ENCODE assay signal across 16 cellular contexts in the genomic region with DNA sequence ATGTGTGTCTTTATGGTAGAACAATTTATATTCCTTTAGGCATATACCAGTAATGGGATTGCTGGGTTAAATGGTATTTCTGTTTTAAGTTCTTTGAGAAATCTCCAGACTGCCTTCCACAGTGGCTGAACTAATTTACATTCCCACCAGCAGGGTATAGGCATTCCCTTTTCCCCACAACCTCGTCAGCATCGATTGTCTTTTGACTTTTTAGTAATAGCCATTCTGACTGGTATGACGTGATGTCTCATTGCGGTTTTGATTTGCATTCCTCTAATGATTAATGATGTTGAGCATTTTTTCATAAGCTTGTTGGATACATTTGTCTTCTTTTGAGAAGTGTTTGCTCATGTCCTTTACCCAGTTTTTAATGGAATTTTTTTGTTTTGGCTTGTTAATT. TPM values are rescaled to one million over a fixed set of nuclear protein-coding genes. Genes with fewer than 3 reads are reported as not detected.
DNase-seq lines count a peak whose midpoint lies in the region; ATAC-seq, FAIRE-seq and TF ChIP-seq lines count a peak whose summit lies in the region.
"Had no signal": no experiment of that assay in that cellular context is flagged by ENCODE, and none has a peak within 500 bp of the region (broad histone marks: within the 10 kb centered on the region; RNA-seq: fewer than 3 reads in every experiment).

No MANE protein-coding gene starts in this region.

- H3K36me3 ChIP-seq in Karpas-422 (ENCODE audit: insufficient read depth, low read length) (no peaks in the 10 kb centered on the region), keratinocyte (ENCODE audit: control insufficient read depth in 2 of 2, extremely low read depth in 1 of 2, insufficient read depth in 2 of 2, low read length in 2 of 2) (no peaks in the 10 kb centered on the region), transverse colon (no peaks in the 10 kb centered on the region)
- H3K36me3 ChIP-seq: BLaER1 treated with 17β-estradiol and CSF1 and Interleukin-3, amounts not matched to agents 10 nM and 100 nM; SJSA1 had no signal

- H3K36me3 Mint-ChIP-seq in activated T-cell treated with anti-CD3 and anti-CD28 coated beads, Interleukin-2, amount 50 U/mL, for 4 hours (ENCODE audit: insufficient read depth), result no peaks in the 10 kb centered on the region
- no peaks in the 10 kb centered on the region for H3K36me3 Mint-ChIP-seq in activated naive CD4-positive, alpha-beta T cell treated with anti-CD3 and anti-CD28 coated beads, Interleukin-2, amount 50 U/mL, for 72 hours
- H3K36me3 Mint-ChIP-seq: activated naive CD8-positive, alpha-beta T cell treated with anti-CD3 and anti-CD28 coated beads, Interleukin-2, amount 10 ng/mL, durations not matched to agents 7 days and 5 days; natural killer cell treated with Interleukin-12 subunit alpha and Interleukin-12 subunit beta and Interleukin-15 and Interleukin-18, amount 100 ng/mL, for 72 hours had no signal

- H3K9me3 ChIP-seq in Karpas-422 (ENCODE audit: low read length), result no peaks in the 10 kb centered on the region
- H3K9me3 ChIP-seq in keratinocyte (ENCODE audit: control insufficient read depth, low read depth, low read length), result no peaks in the 10 kb centered on the region
- H3K9me3 ChIP-seq in transverse colon, result no peaks in the 10 kb centered on the region
- H3K9me3 ChIP-seq: BLaER1 treated with 17β-estradiol and CSF1 and Interleukin-3, amounts not matched to agents 10 nM and 100 nM had no signal

- H3K4me1 ChIP-seq in Karpas-422 (ENCODE audit: low read length), result peaks cover 8% of the 10 kb centered on the region
- H3K4me1 ChIP-seq in keratinocyte (ENCODE audit: control insufficient read depth, extremely low read depth, insufficient read depth, low read length), result peaks cover 9% of the 10 kb centered on the region
- H3K4me1 ChIP-seq in transverse colon, result peaks cover 0 to 8% (median 0%) of the 10 kb centered on the region in 4 donors

- H3K4me2 ChIP-seq in Karpas-422 (ENCODE audit: low read depth, low read length, poor library complexity, severe bottlenecking) (no peak overlapping the region), keratinocyte (ENCODE audit: control insufficient read depth, extremely low read depth, insufficient read depth, low read depth, low read length) (no peak overlapping the region)
- H3K4me2 ChIP-seq: BLaER1 treated with 17β-estradiol and CSF1 and Interleukin-3, amounts not matched to agents 10 nM and 100 nM had no signal

- no peaks in the 10 kb centered on the region for H3K27me3 ChIP-seq in Karpas-422 (ENCODE audit: low read length)
- H3K27me3 ChIP-seq in keratinocyte (ENCODE audit: control insufficient read depth, extremely low read depth, insufficient read depth, low read length), result no peaks in the 10 kb centered on the region
- H3K27me3 ChIP-seq in transverse colon, result no peaks in the 10 kb centered on the region
- H3K27me3 ChIP-seq: BLaER1 treated with 17β-estradiol and CSF1 and Interleukin-3, amounts not matched to agents 10 nM and 100 nM; SJSA1 had no signal

- 73 to 95% methylated on average over 2 to 4 of the region's 4 CpGs for WGBS in transverse colon (ENCODE audit: low coverage in 1 of 2), 2 donors

- H4K20me1 ChIP-seq in Karpas-422 (ENCODE audit: insufficient read depth, low read depth, low read length) (no peaks in the 10 kb centered on the region), keratinocyte (ENCODE audit: control insufficient read depth, extremely low read depth, insufficient read depth, low read length) (no peaks in the 10 kb centered on the region)
- H4K20me1 ChIP-seq: BLaER1 treated with 17β-estradiol and CSF1 and Interleukin-3, amounts not matched to agents 10 nM and 100 nM had no signal

- FAIRE-seq in keratinocyte (lab: Jason Lieb, UNC), result peak; percentile 84
- FAIRE-seq: endometrium had no signal

- no peak for TF ChIP-seq POLR2A in transverse colon (IDR thresholded peaks at IDR 0.05)

- H3K9me1 ChIP-seq in keratinocyte (ENCODE audit: control insufficient read depth, extremely low read depth, insufficient read depth, low read length), result no peaks in the 10 kb centered on the region

- H3K9ac ChIP-seq in Karpas-422 (ENCODE audit: low read length) (no peak overlapping the region), keratinocyte (ENCODE audit: control insufficient read depth, extremely low read depth, insufficient read depth, low read length) (no peak overlapping the region)
- H3K9ac ChIP-seq: BLaER1 treated with 17β-estradiol and CSF1 and Interleukin-3, amounts not matched to agents 10 nM and 100 nM had no signal

- peak in 2 of 3 experiments; percentile 36 to 41 for TF ChIP-seq CTCF in keratinocyte (optimal IDR thresholded peaks at IDR 0.05 in 1 of 3, IDR thresholded peaks at IDR 0.05 in 1 of 3, conservative IDR thresholded peaks at IDR 0.05 in 1 of 3; ENCODE audit: extremely low read depth in 1 of 3, insufficient read depth in 2 of 3, low read length in 3 of 3)
- TF ChIP-seq CTCF in transverse colon (IDR thresholded peaks at IDR 0.05), result no peak

- in situ Hi-C loops in transverse colon (cut with MboI; ENCODE audit: low pct_ligation_motif_present in 1 of 4, low pct_unique_long_range_greater_than_20kb in 1 of 4, low sequenced_read_pairs in 3 of 4), result no loop called here

- no peak overlapping the region for H2AFZ ChIP-seq in Karpas-422 (ENCODE audit: low read length)
- H2AFZ ChIP-seq in keratinocyte (ENCODE audit: control insufficient read depth, low read length), result no peak overlapping the region

- peaks cover 3% of the 10 kb centered on the region for H3K4me1 Mint-ChIP-seq in activated T-cell treated with anti-CD3 and anti-CD28 coated beads, Interleukin-2, amount 50 U/mL, for 4 hours (ENCODE audit: low read depth)

- no peak overlapping the region for H3K27ac Mint-ChIP-seq in activated naive CD4-positive, alpha-beta T cell treated with anti-CD3 and anti-CD28 coated beads, Interleukin-2, amount 50 U/mL, for 72 hours
- H3K27ac Mint-ChIP-seq: activated CD4-positive, alpha-beta T cell treated with anti-CD3 and anti-CD28 coated beads, Interleukin-2, amount 10 ng/mL, durations not matched to agents 24 days and 14 days; activated naive CD8-positive, alpha-beta T cell treated with anti-CD3 and anti-CD28 coated beads, Interleukin-2, amount 10 ng/mL, durations not matched to agents 7 days and 5 days; activated T-cell treated with anti-CD3 and anti-CD28 coated beads, Interleukin-2, amount 50 U/mL, for 24 hours; natural killer cell treated with Interleukin-12 subunit alpha and Interleukin-12 subunit beta and Interleukin-15 and Interleukin-18, amount 100 ng/mL, for 72 hours had no signal

- TF ChIP-seq EP300 in transverse colon (IDR thresholded peaks at IDR 0.05; ENCODE audit: low read depth), result no peak

- no peaks in the 10 kb centered on the region for H3K9me2 ChIP-seq in Karpas-422 (replicated peaks; ENCODE audit: insufficient read depth, low read length)

- H3K4me3 ChIP-seq in Karpas-422 (ENCODE audit: low read length) (no peak overlapping the region), keratinocyte (ENCODE audit: control insufficient read depth in 2 of 3, extremely low read depth in 1 of 3, insufficient read depth in 2 of 3, low read depth in 1 of 3, low read length in 3 of 3) (no peak overlapping the region), transverse colon (no peak overlapping the region)
- H3K4me3 ChIP-seq: BLaER1 treated with 17β-estradiol and CSF1 and Interleukin-3, amounts not matched to agents 10 nM and 100 nM; SJSA1 had no signal

- intact Hi-C loops in transverse colon (cut with DNase I; ENCODE audit: low total_unique reads), result no loop called here

- no peaks in the 10 kb centered on the region for H3K9me3 Mint-ChIP-seq in activated T-cell treated with anti-CD3 and anti-CD28 coated beads, Interleukin-2, amount 50 U/mL, for 4 hours
- no peaks in the 10 kb centered on the region for H3K9me3 Mint-ChIP-seq in activated naive CD4-positive, alpha-beta T cell treated with anti-CD3 and anti-CD28 coated beads, Interleukin-2, amount 50 U/mL, for 72 hours
- H3K9me3 Mint-ChIP-seq: activated CD4-positive, alpha-beta T cell treated with anti-CD3 and anti-CD28 coated beads, Interleukin-2, amount 10 ng/mL, durations not matched to agents 24 days and 14 days; activated naive CD8-positive, alpha-beta T cell treated with anti-CD3 and anti-CD28 coated beads, Interleukin-2, amount 10 ng/mL, durations not matched to agents 7 days and 5 days; activated T-cell treated with anti-CD3 and anti-CD28 coated beads, Interleukin-2, amount 50 U/mL, for 24 hours; natural killer cell treated with Interleukin-12 subunit alpha and Interleukin-12 subunit beta and Interleukin-15 and Interleukin-18, amount 100 ng/mL, for 72 hours had no signal

- H3K27ac ChIP-seq in Karpas-422 (ENCODE audit: low read length) (no peak overlapping the region), keratinocyte (ENCODE audit: control insufficient read depth, insufficient read depth, low read length) (no peak overlapping the region), transverse colon (no peak overlapping the region)
- H3K27ac ChIP-seq: BLaER1 treated with 17β-estradiol and CSF1 and Interleukin-3, amounts not matched to agents 10 nM and 100 nM; SJSA1 had no signal

- dilution Hi-C loops in keratinocyte (cut with MboI; ENCODE audit: extremely low pct_ligation_motif_present, low sequenced_read_pairs), result no loop called here

- peak; percentile 20 for DNase-seq in EH (ENCODE audit: low read depth)
- peak; percentile 55 for DNase-seq in Karpas-422
- DNase-seq in astrocyte of the hippocampus (ENCODE audit: low read depth, low spot score), result peak; percentile 79
- DNase-seq in keratinocyte (ENCODE audit: low read depth, low spot score), result peak; percentile 38
- DNase-seq in activated T-cell treated with anti-CD3 and anti-CD28 coated beads, Interleukin-2, amount 50 U/mL, for 4 hours, result no peak
- DNase-seq in transverse colon, result no peak
- DNase-seq in activated naive CD4-positive, alpha-beta T cell treated with anti-CD3 and anti-CD28 coated beads, Interleukin-2, amount 50 U/mL, for 72 hours (ENCODE audit: low spot score in 2 of 2), result no peak
- DNase-seq: activated CD4-positive, alpha-beta T cell treated with anti-CD3 and anti-CD28 coated beads, Interleukin-2, amount 10 ng/mL, durations not matched to agents 24 days and 14 days; activated naive CD8-positive, alpha-beta T cell treated with anti-CD3 and anti-CD28 coated beads, Interleukin-2, amount 10 ng/mL, durations not matched to agents 7 days and 5 days; activated T-cell treated with anti-CD3 and anti-CD28 coated beads, Interleukin-2, amount 50 U/mL, for 24 hours; H7; stimulated activated CD4-positive, alpha-beta T cell treated with anti-CD3 and anti-CD28 coated beads, Interleukin-15, amount 100 ng/mL, for 24 hours had no signal

- H3K79me2 ChIP-seq in Karpas-422 (ENCODE audit: low read length), result no peaks in the 10 kb centered on the region
- no peaks in the 10 kb centered on the region for H3K79me2 ChIP-seq in keratinocyte (ENCODE audit: control insufficient read depth, insufficient read depth, low read length)

- H3K4me3 Mint-ChIP-seq in activated T-cell treated with anti-CD3 and anti-CD28 coated beads, Interleukin-2, amount 50 U/mL, for 4 hours, result no peak overlapping the region
- H3K4me3 Mint-ChIP-seq: activated CD4-positive, alpha-beta T cell treated with anti-CD3 and anti-CD28 coated beads, Interleukin-2, amount 10 ng/mL, durations not matched to agents 24 days and 14 days; activated naive CD8-positive, alpha-beta T cell treated with anti-CD3 and anti-CD28 coated beads, Interleukin-2, amount 10 ng/mL, durations not matched to agents 7 days and 5 days; activated T-cell treated with anti-CD3 and anti-CD28 coated beads, Interleukin-2, amount 50 U/mL, for 24 hours; natural killer cell treated with Interleukin-12 subunit alpha and Interleukin-12 subunit beta and Interleukin-15 and Interleukin-18, amount 100 ng/mL, for 72 hours had no signal

- no peak for ATAC-seq in activated T-cell treated with anti-CD3 and anti-CD28 coated beads, Interleukin-2, amount 50 U/mL, for 4 hours
- ATAC-seq in activated naive CD4-positive, alpha-beta T cell treated with anti-CD3 and anti-CD28 coated beads, Interleukin-2, amount 50 U/mL, for 72 hours, result no peak
- ATAC-seq: natural killer cell treated with Interleukin-12 subunit alpha and Interleukin-12 subunit beta and Interleukin-15 and Interleukin-18, amount 100 ng/mL, for 72 hours had no signal

- peaks cover 18% of the 10 kb centered on the region for H3K27me3 Mint-ChIP-seq in activated T-cell treated with anti-CD3 and anti-CD28 coated beads, Interleukin-2, amount 50 U/mL, for 4 hours (ENCODE audit: low read depth)

RNA-seq across cellular contexts. Expression of gene TASP1, which starts 5.3 kb away (rescaled TPM):
- 13.6 and 15.1 TPM in 2 replicates for total RNA-seq in Karpas-422 (2014; rRNA removed; shearing (Covaris generic); ENCODE audit: low replicate concordance)
- 12.1 to 17.4 TPM (median 13.2 TPM) in 3 replicates for polyA plus RNA-seq in keratinocyte
- polyA plus RNA-seq in keratinocyte (2011; ENCODE audit: low read depth), result 9.1 TPM
- polyA plus RNA-seq in keratinocyte (2011; cell fraction: cytosol; rRNA removed), result 11.5 and 14.0 TPM in 2 replicates
- polyA plus RNA-seq in keratinocyte (2011; cell fraction: nucleus; rRNA removed), result 12.6 and 15.7 TPM in 2 replicates
- 5.8 and 10.1 TPM in 2 replicates for polyA plus RNA-seq in keratinocyte (2012; ENCODE audit: low replicate concordance)
- polyA minus RNA-seq in keratinocyte, result 8.2 to 30.0 TPM (median 18.0 TPM) in 3 replicates
- polyA minus RNA-seq in keratinocyte (2011; cell fraction: cytosol; rRNA and poly(A)+ RNA removed), result 9.8 TPM
- polyA minus RNA-seq in keratinocyte (2011; cell fraction: nucleus; rRNA and poly(A)+ RNA removed), result 18.4 and 35.2 TPM in 2 replicates
- total RNA-seq in activated T-cell treated with anti-CD3 and anti-CD28 coated beads, Interleukin-2, amount 50 U/mL, for 4 hours, result 10 to 100 TPM in 2 of 3 donors, 1 to 10 TPM in 1; 9.5 to 12.5 (median 11.4) TPM
- 10 to 100 TPM in 3 of 4 donors, 1 to 10 TPM in 1; 3.0 to 18.1 (median 12.9) TPM for total RNA-seq in transverse colon
- 10 to 100 TPM in 1 of 2 donors, 1 to 10 TPM in 1; 4.9 to 11.9 TPM for total RNA-seq in activated naive CD4-positive, alpha-beta T cell treated with anti-CD3 and anti-CD28 coated beads, Interleukin-2, amount 50 U/mL, for 72 hours

Comparison
In these comparisons a context has a peak if more than half of its experiments do, and no peak if none do; other contexts are left out.
1. DNase-seq: peak in EH (single experiment), Karpas-422 (single experiment), astrocyte of the hippocampus (single experiment) and keratinocyte (single experiment); none in activated T-cell treated with anti-CD3 and anti-CD28 coated beads, Interleukin-2, amount 50 U/mL, for 4 hours (single experiment), transverse colon (single experiment) and activated naive CD4-positive, alpha-beta T cell treated with anti-CD3 and anti-CD28 coated beads, Interleukin-2, amount 50 U/mL, for 72 hours (0 of 2).
2. CTCF ChIP-seq: peak in keratinocyte (2 of 3); none in transverse colon (0 of 5).